Comparison of ENCODE assay signal across 8 cellular contexts in genomic region chr2:240921319-240922233, GRCh38. TPM values are rescaled to one million over a fixed set of nuclear protein-coding genes. Genes with fewer than 3 reads are reported as not detected.
A peak's percentile ranks its signal among the peaks of the same experiment; 100 is the strongest.
DNase-seq lines count a peak whose midpoint lies in the region; ATAC-seq, FAIRE-seq and TF ChIP-seq lines count a peak whose summit lies in the region.

No MANE protein-coding gene starts in this region.

- no peak overlapping the region for H3K4me3 ChIP-seq in ascending aorta
- H3K4me3 ChIP-seq in kidney (ENCODE audit: low read length in 2 of 2) = no peak overlapping the region
- H3K4me3 ChIP-seq in upper lobe of right lung = no peak overlapping the region
- no peak overlapping the region for H3K4me3 ChIP-seq in small intestine (ENCODE audit: low read depth in 1 of 2, low read length in 2 of 2)

- H3K27me3 ChIP-seq in ascending aorta = no peaks in the 10 kb centered on the region
- H3K27me3 ChIP-seq in upper lobe of right lung = no peaks in the 10 kb centered on the region
- no peaks in the 10 kb centered on the region for H3K27me3 ChIP-seq in small intestine (ENCODE audit: control insufficient read depth in 2 of 2, insufficient read depth in 2 of 2, low read length in 2 of 2)

- peak; percentile 50 for DNase-seq in activated effector memory CD4-positive, alpha-beta T cell treated with anti-CD3 and anti-CD28 coated beads, Interleukin-2, amount 50 U/mL, for 16 hours
- DNase-seq in activated effector memory CD4-positive, alpha-beta T cell treated with Interleukin-2 at 50 U/mL for 16 hours = no peak
- DNase-seq in ascending aorta (ENCODE audit: low spot score in 2 of 2) (peak; percentile 43 to 86), kidney (peak; percentile 75), upper lobe of right lung (peak; percentile 60), small intestine (no peak), NCI-H1436 (lab: John Stamatoyannopoulos, UW) (no peak)
- DNase-seq in central memory CD4-positive, alpha-beta T cell = no peak

- H3K27ac ChIP-seq in ascending aorta (peak overlapping the region; percentile 56 to 63), kidney (ENCODE audit: low read depth in 2 of 2, low read length in 2 of 2) (no peak overlapping the region), upper lobe of right lung (no peak overlapping the region), small intestine (ENCODE audit: low read depth in 1 of 2, low read length in 1 of 2) (peak overlapping the region in 1 of 2 donors; percentile 44)

- FAIRE-seq in kidney (lab: Jason Lieb, UNC) (no peak), small intestine (lab: Jason Lieb, UNC) (no peak)

- no peak for TF ChIP-seq CTCF in ascending aorta (IDR thresholded peaks at IDR 0.05)
- no peak for TF ChIP-seq CTCF in kidney (IDR thresholded peaks at IDR 0.05; ENCODE audit: borderline replicate concordance, extremely low read depth, insufficient read depth)
- TF ChIP-seq CTCF in upper lobe of right lung (IDR thresholded peaks at IDR 0.05) = no peak

- WGBS in small intestine, 3 donors = 77 to 85% (median 78%) methylated on average over 14 of the region's 14 CpGs

- H3K9ac ChIP-seq in kidney (ENCODE audit: low read length in 2 of 2) = no peak overlapping the region

- intact Hi-C loops in ascending aorta (cut with DNase I) (no loop called here), kidney (cut with DNase I) (no loop called here), upper lobe of right lung (cut with DNase I) (no loop called here)

- H3K9me3 ChIP-seq in ascending aorta (no peaks in the 10 kb centered on the region), kidney (ENCODE audit: control insufficient read depth in 1 of 2, low read length in 2 of 2) (no peaks in the 10 kb centered on the region), upper lobe of right lung (no peaks in the 10 kb centered on the region), small intestine (ENCODE audit: control insufficient read depth, low read depth) (no peaks in the 10 kb centered on the region)

- ATAC-seq in upper lobe of right lung = no peak

- H3K4me1 ChIP-seq in ascending aorta (peaks cover 2 to 5% of the 10 kb centered on the region in 2 donors), kidney (ENCODE audit: control insufficient read depth in 1 of 2, insufficient read depth in 1 of 2, low read depth in 1 of 2, low read length in 2 of 2) (no peaks in the 10 kb centered on the region), upper lobe of right lung (peaks cover 8% of the 10 kb centered on the region), small intestine (ENCODE audit: control insufficient read depth in 2 of 2, insufficient read depth in 1 of 2, low read depth in 1 of 2, low read length in 1 of 2) (no peaks in the 10 kb centered on the region)

- H3K36me3 ChIP-seq in ascending aorta (no peaks in the 10 kb centered on the region), kidney (ENCODE audit: control insufficient read depth in 1 of 2, insufficient read depth in 2 of 2, low read length in 2 of 2) (no peaks in the 10 kb centered on the region), upper lobe of right lung (no peaks in the 10 kb centered on the region), small intestine (ENCODE audit: control insufficient read depth in 2 of 2, insufficient read depth in 2 of 2, low read length in 2 of 2) (no peaks in the 10 kb centered on the region)

RNA-seq across cellular contexts. Expression of gene CROCC2, which starts 15.4 kb away (rescaled TPM):
- total RNA-seq in ascending aorta (2.9 TPM), kidney (0.13 TPM), upper lobe of right lung (0.26 TPM)
- polyA plus RNA-seq in kidney (ENCODE audit: insufficient read depth, low read depth, low replicate concordance) (not detected), small intestine (under 1 TPM in 1 of 3 donors, not detected in 2; 0.13 TPM)

RNA-seq across cellular contexts. Expression of gene MAB21L4, which starts 25.6 kb away (rescaled TPM):
- total RNA-seq in ascending aorta (not detected), kidney (6.1 TPM), upper lobe of right lung (22.2 TPM)
- polyA plus RNA-seq in kidney (ENCODE audit: insufficient read depth, low read depth, low replicate concordance) (28.5 TPM), small intestine (10 to 100 TPM in 1 of 3 donors, 1 to 10 TPM in 2; 3.8 to 29.3 (median 4.0) TPM)

RNA-seq across cellular contexts. Expression of gene AGXT, which starts 53.0 kb away (rescaled TPM):
- total RNA-seq in ascending aorta (not detected), kidney (0.09 TPM), upper lobe of right lung (not detected)
- polyA plus RNA-seq in kidney (ENCODE audit: insufficient read depth, low read depth, low replicate concordance) (12.5 TPM), small intestine (1 to 10 TPM in 1 of 3 donors, under 1 TPM in 2; 0.27 to 1.8 (median 0.84) TPM)

Comparison
In these comparisons a context has a peak if more than half of its experiments do, and no peak if none do; other contexts are left out.
1. DNase-seq: peak in activated effector memory CD4-positive, alpha-beta T cell treated with anti-CD3 and anti-CD28 coated beads, Interleukin-2, amount 50 U/mL, for 16 hours (single experiment), ascending aorta (2 of 2), kidney (single experiment) and upper lobe of right lung (single experiment); none in activated effector memory CD4-positive, alpha-beta T cell treated with Interleukin-2 at 50 U/mL for 16 hours (single experiment), small intestine (single experiment), NCI-H1436 (single experiment) and central memory CD4-positive, alpha-beta T cell (single experiment).
2. H3K27ac ChIP-seq: peak in ascending aorta (2 of 2); none in kidney (0 of 2) and upper lobe of right lung (single experiment).